In genomic region chr22:41256254-41256897, GRCh38 we compare ENCODE assay signal across 10 cellular contexts. TPM values are rescaled to one million over a fixed set of nuclear protein-coding genes. Genes with fewer than 3 reads are reported as not detected.
A peak's percentile ranks its signal among the peaks of the same experiment; 100 is the strongest.
DNase-seq lines count a peak whose midpoint lies in the region; ATAC-seq and TF ChIP-seq lines count a peak whose summit lies in the region.
"Had no signal": no experiment of that assay in that cellular context is flagged by ENCODE, and none has a peak within 500 bp of the region (broad histone marks: within the 10 kb centered on the region; RNA-seq: fewer than 3 reads in every experiment).

No MANE protein-coding gene starts in this region.

- H3K27ac ChIP-seq in Panc1 (ENCODE audit: low read length) (peak overlapping the region; percentile 63), psoas muscle (no peak overlapping the region)

- H3K36me3 ChIP-seq in Panc1 (ENCODE audit: control insufficient read depth, insufficient read depth, low read length) (peaks cover 4% of the 10 kb centered on the region), psoas muscle (ENCODE audit: insufficient read depth in 1 of 2, low read depth in 1 of 2) (peaks cover 0 to 98% of the 10 kb centered on the region in 2 donors)

- POLR2A ChIA-PET in Panc1 (lab: Charles Lee), result no interaction called here

- 84 to 89% (median 88%) methylated on average over 14 of the region's 14 CpGs for WGBS in psoas muscle, 3 donors

- DNase-seq in Daoy (ENCODE audit: low read depth) (peak; percentile 41), Panc1 (ENCODE audit: low read depth, low spot score) (peak; percentile 64), epithelial cell of esophagus (ENCODE audit: low read depth) (peak; percentile 93), psoas muscle (no peak), type B pancreatic cell (ENCODE audit: extremely low spot score, unreplicated experiment) (no peak), NCI-H1694 (lab: John Stamatoyannopoulos, UW) (no peak), DMS153 (lab: John Stamatoyannopoulos, UW) (no peak)
- DNase-seq: activated T-cell treated with anti-CD3 and anti-CD28 coated beads, Interleukin-2, amount 50 U/mL, for 48 hours; Kasumi-1 had no signal

- H3K27ac Mint-ChIP-seq in type B pancreatic cell, result no peak overlapping the region

- in situ Hi-C loops in Panc1 (cut with HindIII; ENCODE audit: low pct_unique_long_range_greater_than_20kb, low sequenced_read_pairs), result no loop called here

- CTCF ChIA-PET in Panc1 (lab: Charles Lee), result no interaction called here

- H3K4me3 ChIP-seq in Panc1 (ENCODE audit: low read depth in 2 of 2, low read length in 2 of 2) (no peak overlapping the region), epithelial cell of esophagus (ENCODE audit: low read length) (no peak overlapping the region), psoas muscle (no peak overlapping the region)

- no peaks in the 10 kb centered on the region for H3K27me3 Mint-ChIP-seq in type B pancreatic cell

- no TSS peak for BruUV-seq in Panc1 (replicated peaks; lab: Mats Ljungman, UMichigan)

- H3K4me3 Mint-ChIP-seq in type B pancreatic cell, result no peak overlapping the region

- peaks cover 21% of the 10 kb centered on the region for H3K4me1 ChIP-seq in Panc1 (ENCODE audit: control insufficient read depth, insufficient read depth, low read length)
- H3K4me1 ChIP-seq in psoas muscle, result no peaks in the 10 kb centered on the region

- TF ChIP-seq CTCF in Panc1 (IDR thresholded peaks at IDR 0.05) (no peak), epithelial cell of esophagus (IDR thresholded peaks at IDR 0.05; ENCODE audit: insufficient read depth, low read depth, low read length, missing control alignments) (peak; percentile 52), psoas muscle (IDR thresholded peaks at IDR 0.05) (no peak), type B pancreatic cell (conservative IDR thresholded peaks at IDR 0.05) (no peak)

- no peaks in the 10 kb centered on the region for H3K9me3 Mint-ChIP-seq in type B pancreatic cell

- no peaks in the 10 kb centered on the region for H3K9me3 ChIP-seq in Panc1 (ENCODE audit: control insufficient read depth, insufficient read depth, low read depth, low read length)
- H3K9me3 ChIP-seq in psoas muscle, result no peaks in the 10 kb centered on the region

- ATAC-seq in Panc1 (peak; percentile 70), psoas muscle (peak in 3 of 4 donors; percentile 34 to 73 (median 34)), GM21423 (IDR thresholded peaks at IDR 0.05; ENCODE audit: unreplicated experiment) (no peak)

- no peaks in the 10 kb centered on the region for H3K4me1 Mint-ChIP-seq in type B pancreatic cell (ENCODE audit: unreplicated experiment)

- H3K27me3 ChIP-seq in Panc1 (ENCODE audit: control insufficient read depth, insufficient read depth, low read length) (no peaks in the 10 kb centered on the region), psoas muscle (ENCODE audit: insufficient read depth in 3 of 3, low read length in 2 of 3) (no peaks in the 10 kb centered on the region)

- intact Hi-C loops in Panc1 (cut with micrococcal nuclease; ENCODE audit: unreplicated experiment) (no loop called here), psoas muscle (cut with DNase I) (no loop called here)

- H3K36me3 Mint-ChIP-seq in type B pancreatic cell, result peaks cover 8% of the 10 kb centered on the region

RNA-seq across cellular contexts. Expression of gene CHADL, which starts 15.6 kb away (rescaled TPM):
- total RNA-seq in Daoy (2014; rRNA removed; shearing (Covaris generic)), result 0.46 TPM in 1 of 2 replicates, not detected in the other
- 0.33 TPM for total RNA-seq in Panc1 (2021; ENCODE audit: unreplicated experiment)
- polyA plus RNA-seq in Panc1 (2012; ENCODE audit: insufficient read length), result 0.44 TPM
- total RNA-seq in psoas muscle, result 1 to 10 TPM in 2 of 4 donors, under 1 TPM in 2; 0.32 to 2.0 (median 1.2) TPM
- 1 to 10 TPM in 1 of 3 donors, under 1 TPM in 2; 0.42 to 1.9 (median 0.62) TPM for polyA plus RNA-seq in psoas muscle
- total RNA-seq in type B pancreatic cell (ENCODE audit: low replicate concordance), result 1.1 and 1.4 TPM in 2 replicates

RNA-seq across cellular contexts. Expression of gene RANGAP1, which starts 29.6 kb away (rescaled TPM):
- total RNA-seq in Daoy (2014; rRNA removed; shearing (Covaris generic)), result 119 and 127 TPM in 2 replicates
- total RNA-seq in Panc1 (2021; ENCODE audit: unreplicated experiment) (140 TPM), psoas muscle (10 to 100 TPM; 31.9 to 48.8 (median 40.8) TPM), type B pancreatic cell (ENCODE audit: low replicate concordance) (83.7 and 98.9 TPM in 2 replicates)
- 141 TPM for polyA plus RNA-seq in Panc1 (2012; ENCODE audit: insufficient read length)
- polyA plus RNA-seq in psoas muscle, result 10 to 100 TPM; 26.2 to 51.8 (median 51.3) TPM

RNA-seq across cellular contexts. Expression of gene ZC3H7B, which starts 44.9 kb away (rescaled TPM):
- 27.0 and 33.6 TPM in 2 replicates for total RNA-seq in Daoy (2014; rRNA removed; shearing (Covaris generic))
- total RNA-seq in Panc1 (2021; ENCODE audit: unreplicated experiment) (62.0 TPM), psoas muscle (10 to 100 TPM; 32.0 to 34.1 (median 33.1) TPM), type B pancreatic cell (ENCODE audit: low replicate concordance) (74.3 and 76.2 TPM in 2 replicates)
- 68.0 TPM for polyA plus RNA-seq in Panc1 (2012; ENCODE audit: insufficient read length)
- polyA plus RNA-seq in psoas muscle, result 10 to 100 TPM; 12.0 to 31.0 (median 17.8) TPM

RNA-seq across cellular contexts. Expression of gene L3MBTL2, which starts 51.3 kb away (rescaled TPM):
- 23.4 and 30.6 TPM in 2 replicates for total RNA-seq in Daoy (2014; rRNA removed; shearing (Covaris generic))
- total RNA-seq in Panc1 (2021; ENCODE audit: unreplicated experiment), result 26.6 TPM
- polyA plus RNA-seq in Panc1 (2012; ENCODE audit: insufficient read length), result 24.9 TPM
- total RNA-seq in psoas muscle, result 10 to 100 TPM in 3 of 4 donors, 1 to 10 TPM in 1; 8.7 to 15.8 (median 11.9) TPM
- polyA plus RNA-seq in psoas muscle, result 10 to 100 TPM in 1 of 3 donors, 1 to 10 TPM in 2; 7.2 to 12.3 (median 9.0) TPM
- total RNA-seq in type B pancreatic cell (ENCODE audit: low replicate concordance), result 24.5 and 32.7 TPM in 2 replicates

Comparison
In these comparisons a context has a peak if more than half of its experiments do, and no peak if none do; other contexts are left out.
1. DNase-seq: peak in Daoy (single experiment), Panc1 (single experiment) and epithelial cell of esophagus (single experiment); none in psoas muscle (0 of 2), type B pancreatic cell (single experiment), NCI-H1694 (single experiment) and DMS153 (single experiment).